1 cellular context compared by ENCODE assay signal in the genomic region with DNA sequence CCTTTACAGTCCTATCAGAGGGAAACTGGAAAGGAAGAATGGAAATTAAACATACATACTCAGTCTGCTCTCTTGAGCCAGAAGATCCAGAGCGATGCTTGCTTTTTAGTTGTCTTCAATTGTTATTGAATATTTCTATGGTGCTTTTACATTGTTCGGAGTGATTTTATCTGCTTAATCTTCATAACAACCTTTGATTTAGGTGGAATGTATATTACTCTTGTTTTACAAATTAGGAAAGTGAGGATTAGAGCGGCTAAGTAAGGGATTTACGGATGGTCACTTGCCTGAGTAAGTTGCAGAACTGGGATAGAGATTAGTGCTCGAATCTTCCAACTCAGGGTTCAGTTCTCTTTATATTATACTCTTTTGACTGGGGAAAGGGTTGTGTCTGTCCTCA.
TF ChIP-seq lines count a peak whose summit lies in the region.

No MANE protein-coding gene starts in this region.

TF ChIP-seq in GM23338, 12 proteins besides CTCF, POLR2A, EP300 and RAD21:
- TF ChIP-seq, protein P1, sequence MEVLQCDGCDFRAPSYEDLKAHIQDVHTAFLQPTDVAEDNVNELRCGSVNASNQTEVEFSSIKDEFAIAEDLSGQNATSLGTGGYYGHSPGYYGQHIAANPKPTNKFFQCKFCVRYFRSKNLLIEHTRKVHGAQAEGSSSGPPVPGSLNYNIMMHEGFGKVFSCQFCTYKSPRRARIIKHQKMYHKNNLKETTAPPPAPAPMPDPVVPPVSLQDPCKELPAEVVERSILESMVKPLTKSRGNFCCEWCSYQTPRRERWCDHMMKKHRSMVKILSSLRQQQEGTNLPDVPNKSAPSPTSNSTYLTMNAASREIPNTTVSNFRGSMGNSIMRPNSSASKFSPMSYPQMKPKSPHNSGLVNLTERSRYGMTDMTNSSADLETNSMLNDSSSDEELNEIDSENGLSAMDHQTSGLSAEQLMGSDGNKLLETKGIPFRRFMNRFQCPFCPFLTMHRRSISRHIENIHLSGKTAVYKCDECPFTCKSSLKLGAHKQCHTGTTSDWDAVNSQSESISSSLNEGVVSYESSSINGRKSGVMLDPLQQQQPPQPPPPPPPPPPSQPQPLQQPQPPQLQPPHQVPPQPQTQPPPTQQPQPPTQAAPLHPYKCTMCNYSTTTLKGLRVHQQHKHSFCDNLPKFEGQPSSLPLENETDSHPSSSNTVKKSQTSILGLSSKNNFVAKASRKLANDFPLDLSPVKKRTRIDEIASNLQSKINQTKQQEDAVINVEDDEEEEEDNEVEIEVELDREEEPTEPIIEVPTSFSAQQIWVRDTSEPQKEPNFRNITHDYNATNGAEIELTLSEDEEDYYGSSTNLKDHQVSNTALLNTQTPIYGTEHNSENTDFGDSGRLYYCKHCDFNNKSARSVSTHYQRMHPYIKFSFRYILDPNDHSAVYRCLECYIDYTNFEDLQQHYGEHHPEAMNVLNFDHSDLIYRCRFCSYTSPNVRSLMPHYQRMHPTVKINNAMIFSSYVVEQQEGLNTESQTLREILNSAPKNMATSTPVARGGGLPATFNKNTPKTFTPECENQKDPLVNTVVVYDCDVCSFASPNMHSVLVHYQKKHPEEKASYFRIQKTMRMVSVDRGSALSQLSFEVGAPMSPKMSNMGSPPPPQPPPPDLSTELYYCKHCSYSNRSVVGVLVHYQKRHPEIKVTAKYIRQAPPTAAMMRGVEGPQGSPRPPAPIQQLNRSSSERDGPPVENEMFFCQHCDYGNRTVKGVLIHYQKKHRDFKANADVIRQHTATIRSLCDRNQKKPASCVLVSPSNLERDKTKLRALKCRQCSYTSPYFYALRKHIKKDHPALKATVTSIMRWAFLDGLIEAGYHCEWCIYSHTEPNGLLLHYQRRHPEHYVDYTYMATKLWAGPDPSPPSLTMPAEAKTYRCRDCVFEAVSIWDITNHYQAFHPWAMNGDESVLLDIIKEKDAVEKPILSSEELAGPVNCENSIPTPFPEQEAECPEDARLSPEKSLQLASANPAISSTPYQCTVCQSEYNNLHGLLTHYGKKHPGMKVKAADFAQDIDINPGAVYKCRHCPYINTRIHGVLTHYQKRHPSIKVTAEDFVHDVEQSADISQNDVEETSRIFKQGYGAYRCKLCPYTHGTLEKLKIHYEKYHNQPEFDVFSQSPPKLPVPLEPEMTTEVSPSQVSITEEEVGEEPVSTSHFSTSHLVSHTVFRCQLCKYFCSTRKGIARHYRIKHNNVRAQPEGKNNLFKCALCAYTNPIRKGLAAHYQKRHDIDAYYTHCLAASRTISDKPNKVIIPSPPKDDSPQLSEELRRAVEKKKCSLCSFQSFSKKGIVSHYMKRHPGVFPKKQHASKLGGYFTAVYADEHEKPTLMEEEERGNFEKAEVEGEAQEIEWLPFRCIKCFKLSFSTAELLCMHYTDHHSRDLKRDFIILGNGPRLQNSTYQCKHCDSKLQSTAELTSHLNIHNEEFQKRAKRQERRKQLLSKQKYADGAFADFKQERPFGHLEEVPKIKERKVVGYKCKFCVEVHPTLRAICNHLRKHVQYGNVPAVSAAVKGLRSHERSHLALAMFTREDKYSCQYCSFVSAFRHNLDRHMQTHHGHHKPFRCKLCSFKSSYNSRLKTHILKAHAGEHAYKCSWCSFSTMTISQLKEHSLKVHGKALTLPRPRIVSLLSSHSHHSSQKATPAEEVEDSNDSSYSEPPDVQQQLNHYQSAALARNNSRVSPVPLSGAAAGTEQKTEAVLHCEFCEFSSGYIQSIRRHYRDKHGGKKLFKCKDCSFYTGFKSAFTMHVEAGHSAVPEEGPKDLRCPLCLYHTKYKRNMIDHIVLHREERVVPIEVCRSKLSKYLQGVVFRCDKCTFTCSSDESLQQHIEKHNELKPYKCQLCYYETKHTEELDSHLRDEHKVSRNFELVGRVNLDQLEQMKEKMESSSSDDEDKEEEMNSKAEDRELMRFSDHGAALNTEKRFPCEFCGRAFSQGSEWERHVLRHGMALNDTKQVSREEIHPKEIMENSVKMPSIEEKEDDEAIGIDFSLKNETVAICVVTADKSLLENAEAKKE (CRISPR knock-in tag; IDR thresholded peaks at IDR 0.05) = no peak
- TF ChIP-seq JUNB (IDR thresholded peaks at IDR 0.05; ENCODE audit: unreplicated experiment) (no peak), POLR2AphosphoS5 (IDR thresholded peaks at IDR 0.05; ENCODE audit: low read depth) (no peak)
